Comparison of ENCODE assay signal across 8 cellular contexts in the genomic region with DNA sequence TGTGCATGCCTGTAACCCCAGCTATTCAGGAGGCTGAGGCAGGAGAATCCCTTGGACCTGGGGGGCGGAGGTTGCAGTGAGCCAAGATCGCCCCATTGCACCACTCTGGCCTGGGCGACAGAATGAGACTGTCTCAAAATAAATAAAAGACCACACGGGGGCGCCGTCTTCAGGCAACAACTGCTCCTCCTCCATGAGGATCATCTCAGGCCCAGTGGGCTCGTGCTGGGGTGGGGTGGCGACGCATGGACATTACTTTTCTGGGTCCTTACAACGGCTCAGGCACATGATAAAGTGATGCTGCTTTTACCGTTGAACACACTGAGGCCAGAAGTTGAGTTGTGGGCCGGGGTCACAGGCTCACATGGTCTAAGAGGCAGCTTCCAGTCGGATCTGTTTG. TPM values are rescaled to one million over a fixed set of nuclear protein-coding genes. Genes with fewer than 3 reads are reported as not detected.
DNase-seq lines count a peak whose midpoint lies in the region; ATAC-seq, FAIRE-seq and TF ChIP-seq lines count a peak whose summit lies in the region.

No MANE protein-coding gene starts in this region.

- no peak overlapping the region for H3K4me3 ChIP-seq in AG04450 (ENCODE audit: low read depth, low read length)
- no peak overlapping the region for H3K4me3 ChIP-seq in GM12878

- no peak overlapping the region for H3K27ac ChIP-seq in AG04450 (ENCODE audit: low read depth, low read length)
- H3K27ac ChIP-seq in GM12878 (ENCODE audit: control insufficient read depth, insufficient read depth): no peak overlapping the region

- POLR2A ChIA-PET in AG04450 (lab: Yijun Ruan, JAX): no interaction called here
- POLR2A ChIA-PET in GM12878 (lab: Charles Lee): no interaction called here

- ATAC-seq in GM12878 (peak; percentile 26), GM19452 (IDR thresholded peaks at IDR 0.05; ENCODE audit: unreplicated experiment) (no peak), HG02642 (IDR thresholded peaks at IDR 0.05; ENCODE audit: poor library complexity, unreplicated experiment) (no peak)

- no peak overlapping the region for H3K9ac ChIP-seq in GM12878 (ENCODE audit: control insufficient read depth, insufficient read depth, low read length)

- H3K4me2 ChIP-seq in GM12878 (ENCODE audit: control insufficient read depth, insufficient read depth): no peak overlapping the region

- 47% methylated on average over 12 of the region's 13 CpGs for WGBS in GM12878 (ENCODE audit: insufficient coverage, insufficient replicate concordance, low lambda C conversion rate, missing lambda C conversion rate)

- CTCF ChIA-PET in AG04450 (lab: Charles Lee) (interaction anchor here (0.7 to 1.6 kb wide), 5 partner anchors 30 to 380 kb away, joined by 3 to 5 read pairs (median 4); no protein-coding TSS in a partner anchor), GM12878 (lab: Yijun Ruan, JAX) (interaction anchor here (1.5 to 9.1 kb wide), 5 partner anchors 9 to 154 kb away, joined by 3 to 77 read pairs (median 8); no protein-coding TSS in a partner anchor)

- peak; percentile 77 for FAIRE-seq in GM12878 (lab: Jason Lieb, UNC)

- TF ChIP-seq POLR2A in GM12878 (IDR thresholded peaks at IDR 0.05; ENCODE audit: low read depth, low read length): no peak

- H3K4me1 ChIP-seq in GM12878 (ENCODE audit: control insufficient read depth, insufficient read depth, low read length): peaks cover 42% of the 10 kb centered on the region

- BruUV-seq in GM12878 (replicated peaks; lab: Mats Ljungman, UMichigan): no TSS peak

- intact Hi-C loops in GM12878 (cut with micrococcal nuclease; ENCODE audit: unreplicated experiment): loop anchor here (5.0 kb wide), 1 partner anchor 80 kb away; the partner anchor contains the start of gene SMPD3

- RAD21 ChIA-PET in GM12878 (lab: Charles Lee; ENCODE audit: unreplicated experiment): no interaction called here

- no peak overlapping the region for H2AFZ ChIP-seq in GM12878 (ENCODE audit: control insufficient read depth, low read depth, low read length)

- H3K9me3 ChIP-seq in AG04450 (ENCODE audit: control insufficient read depth, insufficient read depth, low read length): no peaks in the 10 kb centered on the region; the same call in 1 of the 2 replicates
- no peaks in the 10 kb centered on the region for H3K9me3 ChIP-seq in GM12878 (replicated peaks; ENCODE audit: control insufficient read depth, insufficient read depth, low read length)

- in situ Hi-C loops in GM12878 (cut with MboI): no loop called here

- H4K20me1 ChIP-seq in GM12878 (ENCODE audit: control insufficient read depth, insufficient read depth): no peaks in the 10 kb centered on the region

- H3K36me3 ChIP-seq in GM12878 (ENCODE audit: control insufficient read depth in 2 of 2, insufficient read depth in 2 of 2, low read length in 1 of 2): no peaks in the 10 kb centered on the region

- TF ChIP-seq CTCF in AG04450 (IDR thresholded peaks at IDR 0.05; ENCODE audit: low read depth, low read length) (peak; percentile 40), GM10266 (IDR thresholded peaks at IDR 0.05; ENCODE audit: control insufficient read depth, insufficient read depth, low read depth, missing control alignments) (peak; percentile 62), GM12878 (IDR thresholded peaks at IDR 0.05 in 2 of 3, conservative IDR thresholded peaks at IDR 0.05 in 1 of 3; ENCODE audit: control insufficient read depth in 2 of 3, extremely low read depth in 1 of 3, insufficient read depth in 1 of 3, low read depth in 3 of 3, low read length in 3 of 3) (peak; percentile 34 to 42 (median 41); a peak in 5 of 6 replicates)

- H3K27me3 ChIP-seq in AG04450 (ENCODE audit: control insufficient read depth, insufficient read depth, low read length): peaks cover 5% of the 10 kb centered on the region
- no peaks in the 10 kb centered on the region for H3K27me3 ChIP-seq in GM12878 (replicated peaks in 1 of 2; ENCODE audit: control insufficient read depth in 2 of 2, insufficient read depth in 2 of 2, low read length in 1 of 2)

- no peak for TF ChIP-seq EP300 in GM12878 (IDR thresholded peaks at IDR 0.05; ENCODE audit: borderline replicate concordance in 1 of 2, control insufficient read depth in 1 of 2, low read depth in 2 of 2, low read length in 2 of 2)

- TF ChIP-seq RAD21 in GM12878 (IDR thresholded peaks at IDR 0.05; ENCODE audit: insufficient read depth, low read depth, low read length): peak; percentile 34; the same call in 1 of the 2 replicates

- H3K79me2 ChIP-seq in GM12878 (ENCODE audit: control insufficient read depth, insufficient read depth, low read length): no peaks in the 10 kb centered on the region

- SMC1A ChIA-PET in GM12878 (lab: Charles Lee; ENCODE audit: uncharacterized antibody, unreplicated experiment): interaction anchor here (0.8 to 1.3 kb wide), 2 partner anchors 19 to 154 kb away, joined by 3 to 6 read pairs; no protein-coding TSS in a partner anchor

- DNase-seq in AG04450 (ENCODE audit: low read depth, low spot score) (no peak), GM10266 (ENCODE audit: extremely low spot score) (peak; percentile 72), NOMO-1 treated with DMSO at 0.1 percent for 48 hours (lab: John Stamatoyannopoulos, UW; ENCODE audit: unreplicated experiment) (peak; percentile 36), GM12878 (ENCODE audit: low read depth, low spot score) (no peak), lung microvascular endothelial cell (ENCODE audit: low read depth in 2 of 2) (peak; percentile 46 to 64)
- no peak for DNase-seq in NK-92 treated with Interleukin-12 subunit alpha and Interleukin-12 subunit beta, amount 100 ng/mL, for 24 hours (lab: John Stamatoyannopoulos, UW)

TF ChIP-seq in GM12878, 131 proteins besides CTCF, POLR2A, EP300 and RAD21:
- TF ChIP-seq SMARCA5 (IDR thresholded peaks at IDR 0.05) (no peak), IRF4 (IDR thresholded peaks at IDR 0.05; ENCODE audit: low read depth, low read length) (no peak), RCOR1 (conservative IDR thresholded peaks at IDR 0.05; ENCODE audit: low read depth, low read length) (no peak), SMAD1 (IDR thresholded peaks at IDR 0.05; ENCODE audit: low read depth, partially characterized antibody) (no peak), ZNF274 (IDR thresholded peaks at IDR 0.05; ENCODE audit: insufficient read depth, insufficient read length) (no peak), BCL11A (IDR thresholded peaks at IDR 0.05; ENCODE audit: low read depth, low read length) (no peak), TBL1XR1 (IDR thresholded peaks at IDR 0.05; ENCODE audit: low read depth, low read length) (no peak), POU2F2 (IDR thresholded peaks at IDR 0.05; ENCODE audit: borderline replicate concordance, low read depth, low read length) (no peak), PAX5 (IDR thresholded peaks at IDR 0.05; ENCODE audit: borderline replicate concordance, low read depth, low read length) (no peak)
TF ChIP-seq in GM12878: peak in this region for 0.

RNA-seq across cellular contexts. Expression of gene PRMT7, which starts 56.2 kb away (rescaled TPM):
- 26.2 and 32.4 TPM in 2 replicates for polyA plus RNA-seq in AG04450 (2011; rRNA removed)
- 33.8 and 50.4 TPM in 2 replicates for polyA minus RNA-seq in AG04450 (2011; rRNA and poly(A)+ RNA removed)
- total RNA-seq in GM12878 (2013; cell fraction: nucleolus; rRNA removed): 287 and 321 TPM in 2 replicates
- 45.8 and 48.5 TPM in 2 replicates for total RNA-seq in GM12878 (2014; rRNA removed)
- 32.6 and 33.4 TPM in 2 replicates for total RNA-seq in GM12878 (2014; rRNA removed; fragmentation: Illumina TruSeq; extraction: Trizol)
- total RNA-seq in GM12878 (2021): 45.4 and 47.6 TPM in 2 replicates
- 16.4 TPM for polyA plus RNA-seq in GM12878 (2011; ENCODE audit: low read depth)
- 40.7 and 49.3 TPM in 2 replicates for polyA plus RNA-seq in GM12878 (2011; rRNA removed)
- polyA plus RNA-seq in GM12878 (2011; cell fraction: cytosol; rRNA removed): 51.4 and 85.8 TPM in 2 replicates
- polyA plus RNA-seq in GM12878 (2011; cell fraction: nucleus; rRNA removed): 460 and 573 TPM in 2 replicates
- polyA plus RNA-seq in GM12878 (2012): 32.4 and 33.5 TPM in 2 replicates
- polyA plus RNA-seq in GM12878 (2014; fragmentation: Illumina TruSeq; extraction: Trizol): 28.6 and 43.3 TPM in 2 replicates
- polyA plus RNA-seq in GM12878 (2014; fragmentation: Nextera tagmentation; extraction: Ambion mirVana): 1 to 10 TPM; 5.1 to 5.6 TPM
- polyA plus RNA-seq in GM12878 (2014; rRNA removed): 52.4 and 56.1 TPM in 2 replicates
- 10 to 100 TPM; 36.9 to 40.7 TPM for polyA plus RNA-seq in GM12878 (2016; fragmentation: Nextera tagmentation; extraction: Ambion mirVana)
- 54.9 and 77.8 TPM in 2 replicates for polyA minus RNA-seq in GM12878 (2011; rRNA and poly(A)+ RNA removed)
- 20.1 and 21.9 TPM in 2 replicates for polyA minus RNA-seq in GM12878 (2011; cell fraction: cytosol; rRNA and poly(A)+ RNA removed)
- 77.7 and 124 TPM in 2 replicates for polyA minus RNA-seq in GM12878 (2011; cell fraction: nucleus; rRNA and poly(A)+ RNA removed)
- 20.9 and 22.0 TPM in 2 replicates for total RNA-seq in lung microvascular endothelial cell

RNA-seq across cellular contexts. Expression of gene SLC7A6OS, which starts 56.3 kb away (rescaled TPM):
- 8.5 and 10.9 TPM in 2 replicates for polyA plus RNA-seq in AG04450 (2011; rRNA removed)
- polyA minus RNA-seq in AG04450 (2011; rRNA and poly(A)+ RNA removed): 8.2 and 9.2 TPM in 2 replicates
- total RNA-seq in GM12878 (2013; cell fraction: nucleolus; rRNA removed): 46.8 and 51.0 TPM in 2 replicates
- total RNA-seq in GM12878 (2014; rRNA removed): 16.0 and 17.7 TPM in 2 replicates
- total RNA-seq in GM12878 (2014; rRNA removed; fragmentation: Illumina TruSeq; extraction: Trizol): 17.7 and 18.1 TPM in 2 replicates
- 17.7 and 22.0 TPM in 2 replicates for total RNA-seq in GM12878 (2021)
- polyA plus RNA-seq in GM12878 (2011; ENCODE audit: low read depth): 11.8 TPM
- polyA plus RNA-seq in GM12878 (2011; rRNA removed): 17.8 and 19.6 TPM in 2 replicates
- 8.7 and 9.2 TPM in 2 replicates for polyA plus RNA-seq in GM12878 (2011; cell fraction: cytosol; rRNA removed)
- 28.2 and 29.3 TPM in 2 replicates for polyA plus RNA-seq in GM12878 (2011; cell fraction: nucleus; rRNA removed)
- 14.3 and 16.2 TPM in 2 replicates for polyA plus RNA-seq in GM12878 (2012)
- polyA plus RNA-seq in GM12878 (2014; fragmentation: Illumina TruSeq; extraction: Trizol): 16.0 and 16.8 TPM in 2 replicates
- 1 to 10 TPM; 2.9 to 6.4 TPM for polyA plus RNA-seq in GM12878 (2014; fragmentation: Nextera tagmentation; extraction: Ambion mirVana)
- polyA plus RNA-seq in GM12878 (2014; rRNA removed): 13.9 and 16.0 TPM in 2 replicates
- polyA plus RNA-seq in GM12878 (2016; fragmentation: Nextera tagmentation; extraction: Ambion mirVana): 10 to 100 TPM; 23.8 to 27.4 TPM
- 11.2 and 13.8 TPM in 2 replicates for polyA minus RNA-seq in GM12878 (2011; rRNA and poly(A)+ RNA removed)
- 2.8 and 2.9 TPM in 2 replicates for polyA minus RNA-seq in GM12878 (2011; cell fraction: cytosol; rRNA and poly(A)+ RNA removed)
- 10.0 and 16.6 TPM in 2 replicates for polyA minus RNA-seq in GM12878 (2011; cell fraction: nucleus; rRNA and poly(A)+ RNA removed)
- total RNA-seq in lung microvascular endothelial cell: 8.3 and 10.3 TPM in 2 replicates

Comparison
In these comparisons a context has a peak if more than half of its experiments do, and no peak if none do; other contexts are left out.
1. DNase-seq: peak in GM10266 (single experiment), NOMO-1 treated with DMSO at 0.1 percent for 48 hours (single experiment) and lung microvascular endothelial cell (2 of 2); none in AG04450 (single experiment), GM12878 (single experiment) and NK-92 treated with Interleukin-12 subunit alpha and Interleukin-12 subunit beta, amount 100 ng/mL, for 24 hours (single experiment).
2. Peak in every context shown above with its lines, with median percentiles within 50 percentile points of each other: CTCF ChIP-seq.